In the genomic region with DNA sequence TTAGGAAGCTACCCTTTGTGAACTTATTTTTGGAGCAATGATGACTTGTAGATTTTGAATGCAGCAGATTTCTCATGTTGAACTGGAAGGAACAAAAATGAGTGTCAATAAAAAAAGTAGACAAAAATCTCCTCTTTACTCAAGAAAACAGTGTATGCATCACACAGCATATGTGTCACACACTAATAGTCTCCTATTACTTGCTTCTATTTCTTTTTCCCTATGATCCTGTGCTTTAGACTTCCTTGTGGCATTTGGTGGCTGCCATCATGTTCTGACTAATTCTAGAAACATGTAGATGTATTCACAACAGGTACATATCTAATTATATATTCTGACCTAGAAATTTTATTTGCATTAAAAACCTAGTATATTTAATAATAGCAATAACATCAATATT, we compare ENCODE assay signal across 21 cellular contexts. TPM values are rescaled to one million over a fixed set of nuclear protein-coding genes. Genes with fewer than 3 reads are reported as not detected.
A peak's percentile ranks its signal among the peaks of the same experiment; 100 is the strongest.
DNase-seq lines count a peak whose midpoint lies in the region; ATAC-seq and TF ChIP-seq lines count a peak whose summit lies in the region.
"Had no signal": no experiment of that assay in that cellular context is flagged by ENCODE, and none has a peak within 500 bp of the region (broad histone marks: within the 10 kb centered on the region; RNA-seq: fewer than 3 reads in every experiment).

No MANE protein-coding gene starts in this region.

- no peak overlapping the region for H3K27ac ChIP-seq in foreskin keratinocyte
- H3K27ac ChIP-seq: A549, brain microvascular endothelial cell, C4-2B, lower lobe of right lung had no signal

- no peaks in the 10 kb centered on the region for H3K27me3 ChIP-seq in foreskin keratinocyte
- H3K27me3 ChIP-seq: brain microvascular endothelial cell had no signal

- H3K27me3 Mint-ChIP-seq in activated naive CD8-positive, alpha-beta T cell: no peaks in the 10 kb centered on the region
- H3K27me3 Mint-ChIP-seq in activated naive CD8-positive, alpha-beta T cell treated with anti-CD3 and anti-CD28 coated beads for 36 hours: no peaks in the 10 kb centered on the region

- H3K4me3 Mint-ChIP-seq in activated naive CD8-positive, alpha-beta T cell: no peak overlapping the region
- H3K4me3 Mint-ChIP-seq in activated naive CD8-positive, alpha-beta T cell treated with anti-CD3 and anti-CD28 coated beads for 36 hours: no peak overlapping the region

- H3K4me1 Mint-ChIP-seq in activated naive CD8-positive, alpha-beta T cell (ENCODE audit: low read depth): peaks cover 59% of the 10 kb centered on the region
- peaks cover 19% of the 10 kb centered on the region for H3K4me1 Mint-ChIP-seq in activated naive CD8-positive, alpha-beta T cell treated with anti-CD3 and anti-CD28 coated beads for 36 hours

- peaks cover 6% of the 10 kb centered on the region for H3K4me1 ChIP-seq in foreskin keratinocyte

- no peak for DNase-seq in activated naive CD8-positive, alpha-beta T cell treated with anti-CD3 and anti-CD28 coated beads for 36 hours
- DNase-seq in NB4 (ENCODE audit: low read depth) (no peak), foreskin keratinocyte (no peak), cerebellar cortex (ENCODE audit: low spot score) (no peak), NCI-H1105 (lab: John Stamatoyannopoulos, UW) (no peak)
- DNase-seq: activated CD4-positive, CD25-positive, alpha-beta regulatory T cell treated with anti-CD3 and anti-CD28 coated beads, Interleukin-2, amount 50 U/mL, for 72 hours; brain microvascular endothelial cell; hypothalamus; lower lobe of right lung; NCI-H1092; NCI-H2081; NK-92 treated with Interleukin-12 subunit alpha and Interleukin-12 subunit beta, amount 100 ng/mL, for 24 hours; retina; RPMI8226; T1000 had no signal

- peak overlapping the region; percentile 62 for H3K27ac Mint-ChIP-seq in activated naive CD8-positive, alpha-beta T cell
- no peak overlapping the region for H3K27ac Mint-ChIP-seq in activated naive CD8-positive, alpha-beta T cell treated with anti-CD3 and anti-CD28 coated beads for 36 hours

- TF ChIP-seq POLR2A in NB4 (IDR thresholded peaks at IDR 0.05; ENCODE audit: extremely low read depth, insufficient read length): no peak

- H3K36me3 Mint-ChIP-seq in activated naive CD8-positive, alpha-beta T cell: peaks cover 10% of the 10 kb centered on the region
- H3K36me3 Mint-ChIP-seq in activated naive CD8-positive, alpha-beta T cell treated with anti-CD3 and anti-CD28 coated beads for 36 hours: peaks cover 27% of the 10 kb centered on the region

- no peak for TF ChIP-seq CTCF in NB4 (IDR thresholded peaks at IDR 0.05; ENCODE audit: low read depth, low read length)
- TF ChIP-seq CTCF in foreskin keratinocyte (conservative IDR thresholded peaks at IDR 0.05): no peak

- H3K4me3 ChIP-seq in NB4 (ENCODE audit: low read depth, low read length): peak overlapping the region; percentile 13
- H3K4me3 ChIP-seq: A549, GM12878, lower lobe of right lung had no signal

- H3K9me3 Mint-ChIP-seq in activated naive CD8-positive, alpha-beta T cell (ENCODE audit: low read depth): no peaks in the 10 kb centered on the region
- peaks cover 1% of the 10 kb centered on the region for H3K9me3 Mint-ChIP-seq in activated naive CD8-positive, alpha-beta T cell treated with anti-CD3 and anti-CD28 coated beads for 36 hours

- peak; percentile 43 for ATAC-seq in foreskin keratinocyte
- ATAC-seq in HG02870 (IDR thresholded peaks at IDR 0.05; ENCODE audit: unreplicated experiment): no peak
- ATAC-seq in HG02759 (IDR thresholded peaks at IDR 0.05; ENCODE audit: unreplicated experiment): no peak
- ATAC-seq: A549, GM12878 had no signal

RNA-seq across cellular contexts. Expression of gene RC3H1, which starts 14.3 kb away (rescaled TPM):
- total RNA-seq in activated naive CD8-positive, alpha-beta T cell treated with anti-CD3 and anti-CD28 coated beads for 36 hours: 10 to 100 TPM; 30.4 to 34.3 TPM
- total RNA-seq in foreskin keratinocyte: 14.8 and 16.2 TPM in 2 replicates
- 1.6 and 1.8 TPM in 2 replicates for polyA plus RNA-seq in foreskin keratinocyte
